1 cellular context compared by ENCODE assay signal in genomic region chr5:128951301-128951700, GRCh38. TPM values are rescaled to one million over a fixed set of nuclear protein-coding genes. Genes with fewer than 3 reads are reported as not detected.
"Had no signal": no experiment of that assay in that cellular context is flagged by ENCODE, and none has a peak within 500 bp of the region (broad histone marks: within the 10 kb centered on the region; RNA-seq: fewer than 3 reads in every experiment).

No MANE protein-coding gene starts in this region.

RNA-seq across cellular contexts. Expression of gene SLC27A6, which starts 14.0 kb away (rescaled TPM):
- polyA plus RNA-seq: GM23248 had no signal
